Comparison of ENCODE assay signal across 1 cellular context in the genomic region with DNA sequence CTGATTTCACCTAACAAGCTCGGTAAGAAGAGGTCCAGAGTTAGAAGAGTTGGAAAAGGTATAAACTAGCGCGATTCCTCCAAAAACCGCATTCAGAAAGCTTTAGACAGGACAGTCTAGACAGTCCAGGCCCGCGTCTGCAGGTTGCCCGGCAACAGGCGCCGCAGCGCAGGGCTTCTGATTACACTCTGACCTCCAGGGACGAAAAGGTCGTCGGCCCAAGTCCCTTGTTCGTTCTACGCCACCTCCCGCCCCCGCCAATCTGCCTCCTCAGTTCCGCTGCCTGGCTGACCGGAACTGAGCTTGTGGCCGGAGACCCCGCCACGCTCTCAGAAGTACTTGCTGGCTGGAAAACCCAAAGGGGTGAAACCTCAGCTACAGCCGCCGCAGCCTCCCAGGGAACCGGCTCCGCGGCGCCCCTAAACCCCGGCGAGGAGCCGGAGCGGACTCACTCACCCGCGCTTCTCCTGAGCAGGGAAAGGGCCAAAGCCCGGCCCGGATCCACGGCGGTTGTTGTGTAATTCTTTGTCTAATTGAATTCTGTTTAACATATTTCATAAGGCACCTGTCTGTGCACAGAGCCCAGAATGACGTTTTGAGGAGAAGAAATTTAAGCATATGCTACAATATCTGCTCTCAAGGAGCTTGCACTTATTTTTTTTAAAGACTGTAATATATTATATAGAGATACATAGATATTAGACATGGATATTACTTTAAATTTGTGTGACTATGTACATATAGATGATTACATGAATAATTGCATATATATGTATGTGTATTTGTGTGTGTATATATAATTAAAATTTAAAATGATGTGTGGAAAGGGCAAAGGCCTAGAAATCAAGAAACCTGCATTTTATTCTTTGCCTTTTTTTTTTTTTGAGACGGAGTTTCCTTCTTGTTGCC.
TF ChIP-seq lines count a peak whose summit lies in the region.

Gene CAPS2, minus strand, starts transcription at position 407 of the 909 bp plus-strand sequence. CDS start 3,826 bp downstream, outside the sequence.

TF ChIP-seq in HepG2, 621 proteins besides CTCF, POLR2A, EP300 and RAD21 (continued from another document and continues in another):
- TF ChIP-seq ZHX1 (CRISPR knock-in tag; IDR thresholded peaks at IDR 0.05; ENCODE audit: low read depth): no peak
- TF ChIP-seq CHD4 (IDR thresholded peaks at IDR 0.05; ENCODE audit: borderline replicate concordance, low read length): no peak
- 0 out of 2 replicates have a peak, but pooled peaks have one; percentile 56 for TF ChIP-seq SALL2 (CRISPR knock-in tag; IDR thresholded peaks at IDR 0.05)
- TF ChIP-seq NONO (IDR thresholded peaks at IDR 0.05): no peak
- TF ChIP-seq NONO (CRISPR knock-in tag; conservative IDR thresholded peaks at IDR 0.05): peak; percentile 66; the same call in 1 of the 2 replicates
- TF ChIP-seq ZNF574 (CRISPR knock-in tag; IDR thresholded peaks at IDR 0.05): peak; percentile 44; the same call in 1 of the 2 replicates
- TF ChIP-seq, protein P1, sequence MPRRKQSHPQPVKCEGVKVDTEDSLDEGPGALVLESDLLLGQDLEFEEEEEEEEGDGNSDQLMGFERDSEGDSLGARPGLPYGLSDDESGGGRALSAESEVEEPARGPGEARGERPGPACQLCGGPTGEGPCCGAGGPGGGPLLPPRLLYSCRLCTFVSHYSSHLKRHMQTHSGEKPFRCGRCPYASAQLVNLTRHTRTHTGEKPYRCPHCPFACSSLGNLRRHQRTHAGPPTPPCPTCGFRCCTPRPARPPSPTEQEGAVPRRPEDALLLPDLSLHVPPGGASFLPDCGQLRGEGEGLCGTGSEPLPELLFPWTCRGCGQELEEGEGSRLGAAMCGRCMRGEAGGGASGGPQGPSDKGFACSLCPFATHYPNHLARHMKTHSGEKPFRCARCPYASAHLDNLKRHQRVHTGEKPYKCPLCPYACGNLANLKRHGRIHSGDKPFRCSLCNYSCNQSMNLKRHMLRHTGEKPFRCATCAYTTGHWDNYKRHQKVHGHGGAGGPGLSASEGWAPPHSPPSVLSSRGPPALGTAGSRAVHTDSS (CRISPR knock-in tag; conservative IDR thresholded peaks at IDR 0.05): no peak
- no peak for TF ChIP-seq NFE2L2 (IDR thresholded peaks at IDR 0.05; ENCODE audit: low read length)
- TF ChIP-seq ZNF501 (CRISPR knock-in tag; IDR thresholded peaks at IDR 0.05): peak; percentile 86
- peak; percentile 30; the same call in 1 of the 2 replicates for TF ChIP-seq ZKSCAN8 (CRISPR knock-in tag; IDR thresholded peaks at IDR 0.05; ENCODE audit: borderline replicate concordance)
- TF ChIP-seq FOXO1 (CRISPR knock-in tag; IDR thresholded peaks at IDR 0.05): peak; percentile 30; the same call in 1 of the 2 replicates
- TF ChIP-seq PHB2 (IDR thresholded peaks at IDR 0.05; ENCODE audit: partially characterized antibody): no peak
- peak; percentile 80; the same call in 1 of the 2 replicates for TF ChIP-seq CSRNP1 (CRISPR knock-in tag; IDR thresholded peaks at IDR 0.05)
- TF ChIP-seq, protein P2, sequence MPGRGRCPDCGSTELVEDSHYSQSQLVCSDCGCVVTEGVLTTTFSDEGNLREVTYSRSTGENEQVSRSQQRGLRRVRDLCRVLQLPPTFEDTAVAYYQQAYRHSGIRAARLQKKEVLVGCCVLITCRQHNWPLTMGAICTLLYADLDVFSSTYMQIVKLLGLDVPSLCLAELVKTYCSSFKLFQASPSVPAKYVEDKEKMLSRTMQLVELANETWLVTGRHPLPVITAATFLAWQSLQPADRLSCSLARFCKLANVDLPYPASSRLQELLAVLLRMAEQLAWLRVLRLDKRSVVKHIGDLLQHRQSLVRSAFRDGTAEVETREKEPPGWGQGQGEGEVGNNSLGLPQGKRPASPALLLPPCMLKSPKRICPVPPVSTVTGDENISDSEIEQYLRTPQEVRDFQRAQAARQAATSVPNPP (CRISPR knock-in tag; IDR thresholded peaks at IDR 0.05): 0 out of 2 replicates have a peak, but pooled peaks have one; percentile 48
- no peak for TF ChIP-seq ATF2 (CRISPR knock-in tag; IDR thresholded peaks at IDR 0.05)
- no peak for TF ChIP-seq SATB2 (CRISPR knock-in tag; IDR thresholded peaks at IDR 0.05)
- TF ChIP-seq, protein P3, sequence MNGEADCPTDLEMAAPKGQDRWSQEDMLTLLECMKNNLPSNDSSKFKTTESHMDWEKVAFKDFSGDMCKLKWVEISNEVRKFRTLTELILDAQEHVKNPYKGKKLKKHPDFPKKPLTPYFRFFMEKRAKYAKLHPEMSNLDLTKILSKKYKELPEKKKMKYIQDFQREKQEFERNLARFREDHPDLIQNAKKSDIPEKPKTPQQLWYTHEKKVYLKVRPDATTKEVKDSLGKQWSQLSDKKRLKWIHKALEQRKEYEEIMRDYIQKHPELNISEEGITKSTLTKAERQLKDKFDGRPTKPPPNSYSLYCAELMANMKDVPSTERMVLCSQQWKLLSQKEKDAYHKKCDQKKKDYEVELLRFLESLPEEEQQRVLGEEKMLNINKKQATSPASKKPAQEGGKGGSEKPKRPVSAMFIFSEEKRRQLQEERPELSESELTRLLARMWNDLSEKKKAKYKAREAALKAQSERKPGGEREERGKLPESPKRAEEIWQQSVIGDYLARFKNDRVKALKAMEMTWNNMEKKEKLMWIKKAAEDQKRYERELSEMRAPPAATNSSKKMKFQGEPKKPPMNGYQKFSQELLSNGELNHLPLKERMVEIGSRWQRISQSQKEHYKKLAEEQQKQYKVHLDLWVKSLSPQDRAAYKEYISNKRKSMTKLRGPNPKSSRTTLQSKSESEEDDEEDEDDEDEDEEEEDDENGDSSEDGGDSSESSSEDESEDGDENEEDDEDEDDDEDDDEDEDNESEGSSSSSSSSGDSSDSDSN (CRISPR knock-in tag; IDR thresholded peaks at IDR 0.05): peak; percentile 71
- TF ChIP-seq MXI1 (IDR thresholded peaks at IDR 0.05; ENCODE audit: borderline replicate concordance, low read depth, low read length): peak; percentile 17; the same call in 1 of the 3 replicates
- no peak for TF ChIP-seq JUN (CRISPR knock-in tag; IDR thresholded peaks at IDR 0.05)
- TF ChIP-seq SRSF4 (IDR thresholded peaks at IDR 0.05; ENCODE audit: low read depth, low read length, poor library complexity, severe bottlenecking): no peak
- peak; percentile 49; the same call in 1 of the 2 replicates for TF ChIP-seq CBX5 (CRISPR knock-in tag; IDR thresholded peaks at IDR 0.05; ENCODE audit: borderline replicate concordance)
- TF ChIP-seq TBX3 (IDR thresholded peaks at IDR 0.05; ENCODE audit: borderline replicate concordance): no peak
- no peak for TF ChIP-seq GMEB2 (CRISPR knock-in tag; IDR thresholded peaks at IDR 0.05; ENCODE audit: low read depth)
- no peak for TF ChIP-seq KDM5A (IDR thresholded peaks at IDR 0.05; ENCODE audit: borderline replicate concordance, low read length)
- TF ChIP-seq DDIT3 (CRISPR knock-in tag; IDR thresholded peaks at IDR 0.05): no peak
- no peak for TF ChIP-seq ZNF343 (CRISPR knock-in tag; IDR thresholded peaks at IDR 0.05)
- TF ChIP-seq, protein P4, sequence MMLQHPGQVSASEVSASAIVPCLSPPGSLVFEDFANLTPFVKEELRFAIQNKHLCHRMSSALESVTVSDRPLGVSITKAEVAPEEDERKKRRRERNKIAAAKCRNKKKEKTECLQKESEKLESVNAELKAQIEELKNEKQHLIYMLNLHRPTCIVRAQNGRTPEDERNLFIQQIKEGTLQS (CRISPR knock-in tag; IDR thresholded peaks at IDR 0.05): no peak
